ENCODE assay signal across 10 cellular contexts in genomic region chr1:158150512-158150911, GRCh38. TPM values are rescaled to one million over a fixed set of nuclear protein-coding genes. Genes with fewer than 3 reads are reported as not detected.
DNase-seq lines count a peak whose midpoint lies in the region; ATAC-seq, FAIRE-seq and TF ChIP-seq lines count a peak whose summit lies in the region.
"Had no signal": no experiment of that assay in that cellular context is flagged by ENCODE, and none has a peak within 500 bp of the region (broad histone marks: within the 10 kb centered on the region; RNA-seq: fewer than 3 reads in every experiment).

No MANE protein-coding gene starts in this region.

- BruUV-seq in HepG2 (replicated peaks; lab: Mats Ljungman, UMichigan): no TSS peak

- peaks cover 22% of the 10 kb centered on the region for H3K4me1 Mint-ChIP-seq in activated T-helper 2 cell treated with anti-CD3 and anti-CD28 coated beads, Interferon-gamma antibody, Interleukin-2, Interleukin-4, amounts not matched to agents 10 μg/mL and 5 μg/mL and 100 μg/mL, durations not matched to agents 14 hours and 24 hours and 36 hours (ENCODE audit: low read depth)
- H3K4me1 Mint-ChIP-seq in mesothelial cell of epicardium: peaks cover 23% of the 10 kb centered on the region

- H3K27ac Mint-ChIP-seq in activated T-helper 2 cell treated with anti-CD3 and anti-CD28 coated beads, Interferon-gamma antibody, Interleukin-2, Interleukin-4, amounts not matched to agents 10 μg/mL and 5 μg/mL and 100 μg/mL, durations not matched to agents 14 hours and 24 hours and 36 hours: no peak overlapping the region
- no peak overlapping the region for H3K27ac Mint-ChIP-seq in mesothelial cell of epicardium

- peaks cover 2% of the 10 kb centered on the region for H3K36me3 Mint-ChIP-seq in activated T-helper 2 cell treated with anti-CD3 and anti-CD28 coated beads, Interferon-gamma antibody, Interleukin-2, Interleukin-4, amounts not matched to agents 10 μg/mL and 5 μg/mL and 100 μg/mL, durations not matched to agents 14 hours and 24 hours and 36 hours (ENCODE audit: low read depth)
- no peaks in the 10 kb centered on the region for H3K36me3 Mint-ChIP-seq in mesothelial cell of epicardium

- POLR2A ChIA-PET in HepG2 (lab: Yijun Ruan, JAX): no interaction called here
- POLR2A ChIA-PET in HEK293T (lab: Yijun Ruan, JAX): no interaction called here

- no peak overlapping the region for H2AFZ ChIP-seq in HepG2 (ENCODE audit: low read length)

- ATAC-seq in right lobe of liver: peak in 3 of 4 donors; percentile 11 to 41 (median 19)
- ATAC-seq in HepG2: no peak

- in situ Hi-C loops in HepG2 (cut with HindIII; ENCODE audit: extremely low pct_ligation_motif_present, low pct_unique_long_range_greater_than_20kb): no loop called here

- H3K27me3 ChIP-seq in right lobe of liver (no peaks in the 10 kb centered on the region), HepG2 (ENCODE audit: control insufficient read depth in 1 of 2, insufficient read depth in 2 of 2, low read length in 2 of 2) (no peaks in the 10 kb centered on the region; a peak in 1 of 5 replicates), MG63 (peaks cover 3% of the 10 kb centered on the region; the same call in 1 of the 2 replicates)
- H3K27me3 ChIP-seq: Peyer's patch had no signal

- peaks cover 4% of the 10 kb centered on the region for H3K27me3 Mint-ChIP-seq in activated T-helper 2 cell treated with anti-CD3 and anti-CD28 coated beads, Interferon-gamma antibody, Interleukin-2, Interleukin-4, amounts not matched to agents 10 μg/mL and 5 μg/mL and 100 μg/mL, durations not matched to agents 14 hours and 24 hours and 36 hours (ENCODE audit: low read depth)
- peaks cover 28% of the 10 kb centered on the region for H3K27me3 Mint-ChIP-seq in mesothelial cell of epicardium (ENCODE audit: low read depth)

- H3K4me2 ChIP-seq in HepG2 (ENCODE audit: low read depth, low read length): no peak overlapping the region

- H3K79me2 ChIP-seq in HepG2 (ENCODE audit: insufficient read depth, low read length): no peaks in the 10 kb centered on the region

- no peaks in the 10 kb centered on the region for H4K20me1 ChIP-seq in HepG2 (ENCODE audit: insufficient read depth, low read length)

- H3K4me1 ChIP-seq in right lobe of liver (peaks cover 0 to 9% (median 6%) of the 10 kb centered on the region in 4 donors), HepG2 (ENCODE audit: insufficient read depth, low read length) (no peaks in the 10 kb centered on the region)
- H3K4me1 ChIP-seq: Peyer's patch had no signal

- no peak for TF ChIP-seq RAD21 in HepG2 (CRISPR knock-in tag; IDR thresholded peaks at IDR 0.05)

- peak overlapping the region in 1 of 3 donors; percentile 50 for H3K4me3 ChIP-seq in right lobe of liver
- no peak overlapping the region for H3K4me3 ChIP-seq in HepG2 (replicated peaks in 1 of 3; ENCODE audit: insufficient read depth in 1 of 3, low read depth in 2 of 3, low read length in 3 of 3)
- H3K4me3 ChIP-seq in MG63: no peak overlapping the region

- H3K9ac ChIP-seq in HepG2 (ENCODE audit: insufficient read depth, low read depth, low read length): no peak overlapping the region

- TF ChIP-seq CTCF in right lobe of liver (IDR thresholded peaks at IDR 0.05): no peak
- no peak for TF ChIP-seq CTCF in HepG2 (CRISPR knock-in tag; IDR thresholded peaks at IDR 0.05)
- TF ChIP-seq CTCF in mesothelial cell of epicardium (IDR thresholded peaks at IDR 0.05; ENCODE audit: unreplicated experiment): no peak

- TF ChIP-seq POLR2A in right lobe of liver (IDR thresholded peaks at IDR 0.05) (no peak), HepG2 (IDR thresholded peaks at IDR 0.05; ENCODE audit: insufficient read depth in 1 of 2, low read depth in 2 of 2, low read length in 2 of 2) (no peak), GM12892 (IDR thresholded peaks at IDR 0.05; ENCODE audit: low read depth, low read length) (no peak)

- 35% methylated on average over 1 of the region's 1 CpG for WGBS in right lobe of liver (ENCODE audit: insufficient coverage, low coverage, low lambda C conversion rate, missing lambda C conversion rate)
- WGBS in HepG2 (ENCODE audit: low lambda C conversion rate): 0% methylated on average over 1 of the region's 1 CpG

- H3K9me3 ChIP-seq in right lobe of liver: no peaks in the 10 kb centered on the region
- no peaks in the 10 kb centered on the region for H3K9me3 ChIP-seq in HepG2 (ENCODE audit: low read length)
- peaks cover 4% of the 10 kb centered on the region; the same call in 1 of the 2 replicates for H3K9me3 ChIP-seq in MG63
- H3K9me3 ChIP-seq: Peyer's patch had no signal

- intact Hi-C loops in right lobe of liver (cut with DNase I): no loop called here
- intact Hi-C loops in HepG2 (cut with micrococcal nuclease; ENCODE audit: unreplicated experiment): no loop called here
- intact Hi-C loops in activated T-helper 2 cell treated with anti-CD3 and anti-CD28 coated beads, Interferon-gamma antibody, Interleukin-2, Interleukin-4, amounts not matched to agents 10 μg/mL and 5 μg/mL and 100 μg/mL, durations not matched to agents 14 hours and 24 hours and 36 hours (cut with micrococcal nuclease): no loop called here

- no peaks in the 10 kb centered on the region for H3K9me3 Mint-ChIP-seq in activated T-helper 2 cell treated with anti-CD3 and anti-CD28 coated beads, Interferon-gamma antibody, Interleukin-2, Interleukin-4, amounts not matched to agents 10 μg/mL and 5 μg/mL and 100 μg/mL, durations not matched to agents 14 hours and 24 hours and 36 hours
- H3K9me3 Mint-ChIP-seq in mesothelial cell of epicardium: no peaks in the 10 kb centered on the region

- CTCF ChIA-PET in HepG2 (lab: Yijun Ruan, JAX; ENCODE audit: low intra/inter-chr PET ratio, low total read pairs): no interaction called here
- CTCF ChIA-PET in HEK293T (lab: Yijun Ruan, JAX): no interaction called here

- peak overlapping the region; percentile 87 for H3K4me3 Mint-ChIP-seq in activated T-helper 2 cell treated with anti-CD3 and anti-CD28 coated beads, Interferon-gamma antibody, Interleukin-2, Interleukin-4, amounts not matched to agents 10 μg/mL and 5 μg/mL and 100 μg/mL, durations not matched to agents 14 hours and 24 hours and 36 hours (ENCODE audit: low read depth)
- H3K4me3 Mint-ChIP-seq in mesothelial cell of epicardium: peak overlapping the region; percentile 74

- no peak for DNase-seq in right lobe of liver
- DNase-seq in HepG2 (ENCODE audit: low spot score): no peak
- DNase-seq in activated T-helper 2 cell treated with anti-CD3 and anti-CD28 coated beads, Interferon-gamma antibody, Interleukin-2, Interleukin-4, amounts not matched to agents 10 μg/mL and 5 μg/mL and 100 μg/mL, durations not matched to agents 14 hours and 24 hours and 36 hours (ENCODE audit: low spot score): no peak
- no peak for DNase-seq in mesothelial cell of epicardium (ENCODE audit: low spot score in 2 of 2, unreplicated experiment in 2 of 2)
- DNase-seq in MG63: no peak
- DNase-seq in GM12892 (ENCODE audit: insufficient read length): no peak
- no peak for DNase-seq in HEK293T (ENCODE audit: extremely low spot score)
- no peak for DNase-seq in COR-L47 (lab: John Stamatoyannopoulos, UW)
- DNase-seq: left cardiac atrium, Peyer's patch had no signal

- FAIRE-seq in HepG2 (lab: Jason Lieb, UNC): no peak
- no peak for FAIRE-seq in GM12892 (lab: Jason Lieb, UNC)

- H3K36me3 ChIP-seq in right lobe of liver (no peaks in the 10 kb centered on the region), HepG2 (replicated peaks in 1 of 2; ENCODE audit: control insufficient read depth in 1 of 2, insufficient read depth in 2 of 2, low read length in 2 of 2) (no peaks in the 10 kb centered on the region), MG63 (no peaks in the 10 kb centered on the region)
- H3K36me3 ChIP-seq: Peyer's patch had no signal

- TF ChIP-seq EP300 in HepG2 (IDR thresholded peaks at IDR 0.05; ENCODE audit: low read depth in 2 of 2, low read length in 2 of 2) (no peak), HepG2 (CRISPR knock-in tag; IDR thresholded peaks at IDR 0.05; ENCODE audit: borderline replicate concordance) (no peak)

- H3K27ac ChIP-seq in right lobe of liver (no peak overlapping the region), HepG2 (ENCODE audit: extremely low read length, insufficient read depth, low read length) (no peak overlapping the region)

TF ChIP-seq in HepG2, 621 proteins besides CTCF, POLR2A, EP300 and RAD21 (continues in another document):
- TF ChIP-seq MLLT10 (CRISPR knock-in tag; IDR thresholded peaks at IDR 0.05) (no peak), ZNF891 (CRISPR knock-in tag; IDR thresholded peaks at IDR 0.05) (no peak)

TF ChIP-seq in HEK293T, 16 proteins besides CTCF, POLR2A, EP300 and RAD21 (continues in another document):
- TF ChIP-seq HDGF (IDR thresholded peaks at IDR 0.05; ENCODE audit: borderline replicate concordance): no peak
- no peak for TF ChIP-seq TARDBP (IDR thresholded peaks at IDR 0.05)

RNA-seq across cellular contexts. Expression of gene CD1D, which starts 30.2 kb away (rescaled TPM):
- total RNA-seq in right lobe of liver (1 to 10 TPM; 5.4 to 8.9 (median 7.1) TPM), HepG2 (2016; rRNA removed; fragmentation: Illumina TruSeq; extraction: Trizol) (not detected in 2 replicates), mesothelial cell of epicardium (2.2 to 2.8 TPM (median 2.8 TPM) in 3 replicates)
- total RNA-seq in HepG2 (2016; cell fraction: cytosol; rRNA removed; fragmentation: Illumina TruSeq; extraction: Trizol; ENCODE audit: low read depth): not detected in 2 replicates
- not detected in 2 replicates for total RNA-seq in HepG2 (2016; cell fraction: insoluble cytoplasmic fraction; rRNA removed; fragmentation: Illumina TruSeq; extraction: Trizol)
- total RNA-seq in HepG2 (2016; cell fraction: membrane; rRNA removed; fragmentation: Illumina TruSeq; extraction: Trizol): not detected in 2 replicates
- not detected in 2 replicates for total RNA-seq in HepG2 (2016; cell fraction: nucleus; rRNA removed; fragmentation: Illumina TruSeq; extraction: Trizol)
- polyA plus RNA-seq in HepG2 (2011; rRNA removed): not detected in 2 replicates
- polyA plus RNA-seq in HepG2 (2011; cell fraction: cytosol; rRNA removed): not detected in 2 replicates
- not detected in 2 replicates for polyA plus RNA-seq in HepG2 (2011; cell fraction: nucleus; rRNA removed)
- polyA plus RNA-seq in HepG2 (2012): not detected in 2 replicates
- polyA plus RNA-seq in HepG2 (2016; cell fraction: cytosol; fragmentation: Illumina TruSeq; extraction: Trizol; ENCODE audit: low read depth): not detected in 2 replicates
- polyA plus RNA-seq in HepG2 (2016; cell fraction: insoluble cytoplasmic fraction; fragmentation: Illumina TruSeq; extraction: Trizol; ENCODE audit: low read depth): not detected in 2 replicates
- polyA plus RNA-seq in HepG2 (2016; cell fraction: membrane; fragmentation: Illumina TruSeq; extraction: Trizol; ENCODE audit: low read depth): not detected in 2 replicates
- polyA plus RNA-seq in HepG2 (2016; cell fraction: nucleus; fragmentation: Illumina TruSeq; extraction: Trizol; ENCODE audit: insufficient read depth, low read depth): not detected in 2 replicates
- not detected in 2 replicates for polyA minus RNA-seq in HepG2 (2011; rRNA and poly(A)+ RNA removed; ENCODE audit: low replicate concordance)
- polyA minus RNA-seq in HepG2 (2011; cell fraction: cytosol; rRNA and poly(A)+ RNA removed): not detected in 2 replicates
- not detected in 2 replicates for polyA minus RNA-seq in HepG2 (2011; cell fraction: nucleus; rRNA and poly(A)+ RNA removed)
- total RNA-seq in activated T-helper 2 cell treated with anti-CD3 and anti-CD28 coated beads, Interferon-gamma antibody, Interleukin-2, Interleukin-4, amounts not matched to agents 10 μg/mL and 5 μg/mL and 100 μg/mL, durations not matched to agents 14 hours and 24 hours and 36 hours: not detected in 2 replicates
- not detected in 2 replicates for total RNA-seq in MG63 (2014; rRNA removed; shearing (Covaris generic); ENCODE audit: low replicate concordance)
- not detected for polyA plus RNA-seq in GM12892 (2012; ENCODE audit: missing spikeins)
